ENCODE assay signal across 16 cellular contexts in genomic region chr1:219350172-219350571, GRCh38.
A peak's percentile ranks its signal among the peaks of the same experiment; 100 is the strongest.
DNase-seq lines count a peak whose midpoint lies in the region; ATAC-seq and TF ChIP-seq lines count a peak whose summit lies in the region.
"Had no signal": no experiment of that assay in that cellular context is flagged by ENCODE, and none has a peak within 500 bp of the region (broad histone marks: within the 10 kb centered on the region; RNA-seq: fewer than 3 reads in every experiment).

No MANE protein-coding gene starts in this region.

- H3K36me3 Mint-ChIP-seq in T-helper 2 cell treated with Interferon-gamma antibody and Interleukin-4, amounts not matched to agents 5 μg/mL and 100 μg/mL, for 36 hours (ENCODE audit: low read depth): no peaks in the 10 kb centered on the region

- no peaks in the 10 kb centered on the region for H3K4me1 Mint-ChIP-seq in T-helper 2 cell treated with Interferon-gamma antibody and Interleukin-4, amounts not matched to agents 5 μg/mL and 100 μg/mL, for 36 hours (ENCODE audit: low read depth)
- H3K4me1 Mint-ChIP-seq: H9 had no signal

- H2BK12ac ChIP-seq in mesenchymal stem cell (ENCODE audit: low read length in 2 of 2): no peak overlapping the region

- no peak overlapping the region for H4K8ac ChIP-seq in mesenchymal stem cell (ENCODE audit: low read length)

- H3K79me1 ChIP-seq in mesenchymal stem cell (replicated peaks; ENCODE audit: low read length, poor library complexity, severe bottlenecking): no peaks in the 10 kb centered on the region

- peaks cover 7% of the 10 kb centered on the region; the same call in 1 of the 2 replicates for H3K9me3 ChIP-seq in SK-N-MC (ENCODE audit: low read depth, low read length)
- H3K9me3 ChIP-seq in mesenchymal stem cell (ENCODE audit: control insufficient read depth, low read length): peaks cover 13% of the 10 kb centered on the region
- no peaks in the 10 kb centered on the region for H3K9me3 ChIP-seq in suprapubic skin

- no peak overlapping the region for H3K4me3 Mint-ChIP-seq in T-helper 2 cell treated with Interferon-gamma antibody and Interleukin-4, amounts not matched to agents 5 μg/mL and 100 μg/mL, for 36 hours
- H3K4me3 Mint-ChIP-seq: CD4-positive, alpha-beta T cell; H9 had no signal

- TF ChIP-seq CTCF in suprapubic skin (IDR thresholded peaks at IDR 0.05): no peak

- H3K27ac Mint-ChIP-seq in T-helper 2 cell treated with Interferon-gamma antibody and Interleukin-4, amounts not matched to agents 5 μg/mL and 100 μg/mL, for 36 hours: no peak overlapping the region
- H3K27ac Mint-ChIP-seq: CD4-positive, alpha-beta T cell; H9 had no signal

- H3K27me3 ChIP-seq in mesenchymal stem cell (ENCODE audit: control insufficient read depth in 1 of 2, insufficient read depth in 1 of 2, low read length in 2 of 2): no peaks in the 10 kb centered on the region
- H3K27me3 ChIP-seq in suprapubic skin: no peaks in the 10 kb centered on the region

- H3K18ac ChIP-seq in mesenchymal stem cell (ENCODE audit: low read depth in 1 of 2, low read length in 2 of 2): no peak overlapping the region

- H2AK5ac ChIP-seq in mesenchymal stem cell (ENCODE audit: low read length, severe bottlenecking): no peak overlapping the region

- no peak overlapping the region for H3K23ac ChIP-seq in mesenchymal stem cell (ENCODE audit: low read length in 2 of 2)

- no peak overlapping the region for H2BK15ac ChIP-seq in mesenchymal stem cell (ENCODE audit: low read depth, poor library complexity, severe bottlenecking)

- 0 out of 2 replicates have a peak overlapping the region, but pooled peaks have one; percentile 30 for H3K27ac ChIP-seq in SK-N-MC
- no peak overlapping the region for H3K27ac ChIP-seq in mesenchymal stem cell (ENCODE audit: low read length, poor library complexity, severe bottlenecking)
- peak overlapping the region; percentile 5 for H3K27ac ChIP-seq in suprapubic skin
- H3K27ac ChIP-seq: C4-2B, HL-60 had no signal

- H3K9ac ChIP-seq in SK-N-MC (ENCODE audit: insufficient read length): no peak overlapping the region
- peak overlapping the region; percentile 33 for H3K9ac ChIP-seq in mesenchymal stem cell (ENCODE audit: low read length)

- H4K91ac ChIP-seq in mesenchymal stem cell (ENCODE audit: low read length): no peak overlapping the region

- no peaks in the 10 kb centered on the region for H3K4me1 ChIP-seq in mesenchymal stem cell (ENCODE audit: control insufficient read depth, insufficient read depth, low read depth, low read length)
- peaks cover 5% of the 10 kb centered on the region for H3K4me1 ChIP-seq in suprapubic skin

- peak overlapping the region; percentile 51 for H3K4me3 ChIP-seq in SK-N-MC
- no peak overlapping the region for H3K4me3 ChIP-seq in mesenchymal stem cell (ENCODE audit: insufficient read depth in 1 of 2, low read depth in 1 of 2, low read length in 2 of 2)
- H3K4me3 ChIP-seq in suprapubic skin: no peak overlapping the region

- no peak overlapping the region for H2BK120ac ChIP-seq in mesenchymal stem cell (ENCODE audit: low read depth, low read length)

- no peak overlapping the region for H3K4me2 ChIP-seq in mesenchymal stem cell (ENCODE audit: low read length, poor library complexity, severe bottlenecking)

- H3K27me3 Mint-ChIP-seq in T-helper 2 cell treated with Interferon-gamma antibody and Interleukin-4, amounts not matched to agents 5 μg/mL and 100 μg/mL, for 36 hours (ENCODE audit: low read depth): no peaks in the 10 kb centered on the region
- H3K27me3 Mint-ChIP-seq: CD4-positive, alpha-beta T cell had no signal

- no peak for TF ChIP-seq EP300 in suprapubic skin (IDR thresholded peaks at IDR 0.05)

- DNase-seq in SK-N-MC (ENCODE audit: low read depth, low spot score) (peak; percentile 95), fibroblast of gingiva (ENCODE audit: low read depth) (peak; percentile 81), mesenchymal stem cell (no peak), suprapubic skin (ENCODE audit: low spot score in 2 of 2) (no peak), hypothalamus (lab: John Stamatoyannopoulos, UW) (no peak)
- no peak for DNase-seq in T-helper 2 cell treated with Interferon-gamma antibody and Interleukin-4, amounts not matched to agents 5 μg/mL and 100 μg/mL, for 36 hours (ENCODE audit: low spot score)
- no peak for DNase-seq in activated CD4-positive, alpha-beta T cell treated with anti-CD3 and anti-CD28 coated beads for 4 hours
- DNase-seq: AML-193; CD4-positive, alpha-beta T cell; DMS153; DMS79; GDM1; H9 had no signal

- H3K9me3 Mint-ChIP-seq in T-helper 2 cell treated with Interferon-gamma antibody and Interleukin-4, amounts not matched to agents 5 μg/mL and 100 μg/mL, for 36 hours: peaks cover 20% of the 10 kb centered on the region

- TF ChIP-seq POLR2A in suprapubic skin (IDR thresholded peaks at IDR 0.05): no peak

- ATAC-seq in HG03342 (IDR thresholded peaks at IDR 0.05; ENCODE audit: unreplicated experiment): no peak

- no peak overlapping the region for H3K14ac ChIP-seq in mesenchymal stem cell (ENCODE audit: low read length in 2 of 2)

- no peak overlapping the region for H3K4ac ChIP-seq in mesenchymal stem cell (ENCODE audit: low read depth in 1 of 2, low read length in 2 of 2)

- WGBS in mesenchymal stem cell: 81% methylated on average over 2 of the region's 3 CpGs
- WGBS in suprapubic skin: 45% methylated on average over 3 of the region's 3 CpGs

- H3K36me3 ChIP-seq in SK-N-MC (ENCODE audit: insufficient read depth, low read length) (no peaks in the 10 kb centered on the region), mesenchymal stem cell (ENCODE audit: control insufficient read depth in 1 of 2, insufficient read depth in 2 of 2, low read depth in 1 of 2, low read length in 2 of 2) (no peaks in the 10 kb centered on the region), suprapubic skin (no peaks in the 10 kb centered on the region)

- no peak overlapping the region for H2BK5ac ChIP-seq in mesenchymal stem cell (ENCODE audit: low read depth, low read length, poor library complexity, severe bottlenecking)

- no peak overlapping the region for H2AFZ ChIP-seq in mesenchymal stem cell (ENCODE audit: low read depth, low read length)

Comparison
In these comparisons a context has a peak if more than half of its experiments do, and no peak if none do; other contexts are left out.
1. DNase-seq: peak in SK-N-MC (single experiment) and fibroblast of gingiva (single experiment); none in mesenchymal stem cell (single experiment), suprapubic skin (0 of 2), T-helper 2 cell treated with Interferon-gamma antibody and Interleukin-4, amounts not matched to agents 5 μg/mL and 100 μg/mL, for 36 hours (single experiment), hypothalamus (0 of 51) and activated CD4-positive, alpha-beta T cell treated with anti-CD3 and anti-CD28 coated beads for 4 hours (0 of 2).